In genomic region chr1:54229281-54229891, GRCh38 we compare ENCODE assay signal across 3 cellular contexts.
TF ChIP-seq lines count a peak whose summit lies in the region.

No MANE protein-coding gene starts in this region.

TF ChIP-seq in GM23338, 12 proteins besides CTCF, POLR2A, EP300 and RAD21 (continues in another document):
- TF ChIP-seq NANOG (IDR thresholded peaks at IDR 0.05; ENCODE audit: borderline replicate concordance) (no peak), REST (IDR thresholded peaks at IDR 0.05; ENCODE audit: unreplicated experiment) (no peak), STAT1 (IDR thresholded peaks at IDR 0.05; ENCODE audit: unreplicated experiment) (no peak), POLR2AphosphoS5 (IDR thresholded peaks at IDR 0.05; ENCODE audit: low read depth) (no peak), JUNB (IDR thresholded peaks at IDR 0.05; ENCODE audit: unreplicated experiment) (no peak)

TF ChIP-seq in SK-N-SH, 30 proteins besides CTCF, POLR2A, EP300 and RAD21 (continues in another document):
- TF ChIP-seq USF1 (IDR thresholded peaks at IDR 0.05; ENCODE audit: borderline replicate concordance, low read depth) (no peak), USF2 (IDR thresholded peaks at IDR 0.05; ENCODE audit: borderline replicate concordance, low read depth, low read length) (no peak), RXRA (IDR thresholded peaks at IDR 0.05; ENCODE audit: borderline replicate concordance, low read depth) (no peak), ELF1 (IDR thresholded peaks at IDR 0.05) (no peak), FOXJ3 (CRISPR knock-in tag; IDR thresholded peaks at IDR 0.05) (no peak), MEF2A (IDR thresholded peaks at IDR 0.05; ENCODE audit: borderline replicate concordance, low read depth) (no peak), TEAD4 (IDR thresholded peaks at IDR 0.05; ENCODE audit: borderline replicate concordance, insufficient read depth) (no peak), RFX5 (IDR thresholded peaks at IDR 0.05; ENCODE audit: low read length) (no peak), FOXM1 (IDR thresholded peaks at IDR 0.05; ENCODE audit: low read depth) (no peak), RCOR1 (IDR thresholded peaks at IDR 0.05; ENCODE audit: low read length) (0 out of 2 replicates have a peak, but pooled peaks have one; percentile 6), IRF3 (IDR thresholded peaks at IDR 0.05; ENCODE audit: low read depth, low read length) (no peak), TCF12 (IDR thresholded peaks at IDR 0.05) (peak; percentile 33; the same call in 1 of the 2 replicates), PBX3 (IDR thresholded peaks at IDR 0.05) (0 out of 2 replicates have a peak, but pooled peaks have one; percentile 17), GATA2 (CRISPR knock-in tag; IDR thresholded peaks at IDR 0.05) (peak; percentile 38), REST (IDR thresholded peaks at IDR 0.05; ENCODE audit: low read depth, low read length) (no peak), FOSL2 (IDR thresholded peaks at IDR 0.05; ENCODE audit: borderline replicate concordance, low read depth) (peak; percentile 40; the same call in 1 of the 2 replicates), EZH2phosphoT487 (IDR thresholded peaks at IDR 0.05; ENCODE audit: borderline replicate concordance, low read depth) (no peak), NFIC (IDR thresholded peaks at IDR 0.05; ENCODE audit: borderline replicate concordance) (peak; percentile 42; the same call in 1 of the 2 replicates), MAX (IDR thresholded peaks at IDR 0.05; ENCODE audit: low read depth) (no peak)

TF ChIP-seq in endothelial cell of umbilical vein, 7 proteins besides CTCF, POLR2A, EP300 and RAD21:
- TF ChIP-seq JUN (IDR thresholded peaks at IDR 0.05; ENCODE audit: borderline replicate concordance, insufficient read depth, insufficient read length, low read depth) (no peak), MAX (IDR thresholded peaks at IDR 0.05; ENCODE audit: insufficient read depth, insufficient read length) (no peak), POLR2AphosphoS5 (IDR thresholded peaks at IDR 0.05; ENCODE audit: insufficient read depth, low read depth, low read length) (no peak), MYC (IDR thresholded peaks at IDR 0.05; ENCODE audit: low read depth, low read length) (no peak), EZH2 (IDR thresholded peaks at IDR 0.05; ENCODE audit: borderline replicate concordance, low read depth, low read length, severe bottlenecking) (no peak), GATA2 (IDR thresholded peaks at IDR 0.05; ENCODE audit: insufficient read depth, insufficient read length, low read depth, low read length) (peak; percentile 73), FOS (IDR thresholded peaks at IDR 0.05; ENCODE audit: borderline replicate concordance, insufficient read depth, low read length) (peak; percentile 30)
TF ChIP-seq in endothelial cell of umbilical vein: peak in this region for 2.
